15 cellular contexts compared by ENCODE assay signal in the genomic region with DNA sequence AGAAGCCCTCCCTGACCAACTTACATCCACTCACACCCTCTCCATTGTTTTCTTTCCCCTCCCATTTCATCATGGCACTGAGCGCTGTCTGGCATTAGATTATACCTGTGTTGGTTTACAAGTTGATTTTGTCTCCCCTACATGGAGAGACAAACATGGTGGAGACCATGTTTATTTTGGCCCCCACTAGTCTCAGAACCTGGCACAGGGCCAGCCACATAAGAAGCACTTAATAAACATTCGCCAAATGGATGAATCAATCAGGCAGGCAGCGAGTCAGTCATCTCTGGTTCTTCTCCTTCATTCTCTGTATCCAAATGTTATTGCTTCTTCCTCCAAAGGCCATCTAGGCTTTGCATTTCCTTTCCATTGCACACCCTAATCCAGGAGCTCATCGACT.
A peak's percentile ranks its signal among the peaks of the same experiment; 100 is the strongest.
DNase-seq lines count a peak whose midpoint lies in the region; ATAC-seq and TF ChIP-seq lines count a peak whose summit lies in the region.
"Had no signal": no experiment of that assay in that cellular context is flagged by ENCODE, and none has a peak within 500 bp of the region (broad histone marks: within the 10 kb centered on the region; RNA-seq: fewer than 3 reads in every experiment).

No MANE protein-coding gene starts in this region.

- H3K4me3 ChIP-seq in cardiac muscle cell = no peak overlapping the region
- no peak overlapping the region for H3K4me3 ChIP-seq in ascending aorta
- H3K4me3 ChIP-seq: adrenal gland, lower lobe of right lung had no signal

- H3K27me3 Mint-ChIP-seq in activated B cell treated with CpG ODN at 0.5 μM for 24 hours = no peaks in the 10 kb centered on the region
- no peaks in the 10 kb centered on the region for H3K27me3 Mint-ChIP-seq in type B pancreatic cell
- H3K27me3 Mint-ChIP-seq in T-cell = no peaks in the 10 kb centered on the region
- H3K27me3 Mint-ChIP-seq: activated CD4-positive, alpha-beta memory T cell treated with anti-CD3 and anti-CD28 coated beads, Interleukin-2, amount 10 ng/mL, durations not matched to agents 7 days and 5 days; naive thymus-derived CD8-positive, alpha-beta T cell had no signal

- H3K36me3 Mint-ChIP-seq in activated B cell treated with CpG ODN at 0.5 μM for 24 hours (ENCODE audit: low read depth) (peaks cover 10% of the 10 kb centered on the region), type B pancreatic cell (no peaks in the 10 kb centered on the region), T-cell (no peaks in the 10 kb centered on the region)
- H3K36me3 Mint-ChIP-seq: naive thymus-derived CD8-positive, alpha-beta T cell had no signal

- H3K27ac Mint-ChIP-seq in activated B cell treated with CpG ODN at 0.5 μM for 24 hours = peak overlapping the region; percentile 2
- H3K27ac Mint-ChIP-seq in type B pancreatic cell = peak overlapping the region; percentile 30
- H3K27ac Mint-ChIP-seq in T-cell = no peak overlapping the region
- H3K27ac Mint-ChIP-seq: activated CD4-positive, alpha-beta memory T cell treated with anti-CD3 and anti-CD28 coated beads, Interleukin-2, amount 10 ng/mL, durations not matched to agents 7 days and 5 days had no signal

- CTCF ChIA-PET in activated B cell treated with CpG ODN at 0.5 μM for 24 hours (lab: Charles Lee) (interaction anchor here (0.9 kb wide), 1 partner anchor 200 kb away, joined by 3 read pairs; no protein-coding TSS in a partner anchor), T-cell (lab: Charles Lee) (no interaction called here)

- H3K9me3 Mint-ChIP-seq in activated B cell treated with CpG ODN at 0.5 μM for 24 hours (no peaks in the 10 kb centered on the region), type B pancreatic cell (no peaks in the 10 kb centered on the region), T-cell (no peaks in the 10 kb centered on the region)
- H3K9me3 Mint-ChIP-seq: activated CD4-positive, alpha-beta memory T cell treated with anti-CD3 and anti-CD28 coated beads, Interleukin-2, amount 10 ng/mL, durations not matched to agents 7 days and 5 days; naive thymus-derived CD8-positive, alpha-beta T cell had no signal

- TF ChIP-seq CTCF in cardiac muscle cell (IDR thresholded peaks at IDR 0.05; ENCODE audit: low read depth, low read length) (no peak), activated B cell treated with CpG ODN at 0.5 μM for 24 hours (IDR thresholded peaks at IDR 0.05) (no peak), type B pancreatic cell (conservative IDR thresholded peaks at IDR 0.05) (no peak), ascending aorta (IDR thresholded peaks at IDR 0.05) (no peak)

- H3K27me3 ChIP-seq in cardiac muscle cell (no peaks in the 10 kb centered on the region), ascending aorta (no peaks in the 10 kb centered on the region)
- H3K27me3 ChIP-seq: adrenal gland had no signal

- ATAC-seq in left cardiac atrium = no peak
- ATAC-seq in activated B cell treated with CpG ODN at 0.5 μM for 24 hours (ENCODE audit: low read depth) = no peak
- ATAC-seq in T-cell (replicated peaks in 1 of 4) = no peak
- ATAC-seq: naive thymus-derived CD8-positive, alpha-beta T cell had no signal

- in situ Hi-C loops in ACHN (cut with HindIII; ENCODE audit: low pct_ligation_motif_present, low pct_unique_long_range_greater_than_20kb, low sequenced_read_pairs) = no loop called here

- no peaks in the 10 kb centered on the region for H3K36me3 ChIP-seq in cardiac muscle cell
- no peaks in the 10 kb centered on the region for H3K36me3 ChIP-seq in ascending aorta
- H3K36me3 ChIP-seq: adrenal gland, lower lobe of right lung had no signal

- peaks cover 61% of the 10 kb centered on the region for H3K4me1 Mint-ChIP-seq in activated B cell treated with CpG ODN at 0.5 μM for 24 hours
- H3K4me1 Mint-ChIP-seq in type B pancreatic cell (ENCODE audit: unreplicated experiment) = peaks cover 20% of the 10 kb centered on the region
- H3K4me1 Mint-ChIP-seq in T-cell = peaks cover 42 to 48% (median 44%) of the 10 kb centered on the region in 3 donors

- intact Hi-C loops in left cardiac atrium (cut with DNase I) (loop anchor here in 1 of 2 donors (10.0 kb wide), 1 partner anchor 178 kb away; a partner anchor contains a TSS), activated B cell treated with CpG ODN at 0.5 μM for 24 hours (cut with micrococcal nuclease) (loop anchor here (5.0 to 10.0 kb wide), 2 partner anchors 71 to 202 kb away; no protein-coding TSS in a partner anchor), ascending aorta (cut with DNase I) (loop anchor here (5.0 to 10.0 kb wide), 2 partner anchors 159 to 188 kb away; no protein-coding TSS in a partner anchor)

- peak overlapping the region; percentile 96 for H3K27ac ChIP-seq in cardiac muscle cell
- H3K27ac ChIP-seq in ascending aorta = peak overlapping the region in 1 of 2 donors; percentile 72
- H3K27ac ChIP-seq: adrenal gland, lower lobe of right lung had no signal

- POLR2A ChIA-PET in activated B cell treated with CpG ODN at 0.5 μM for 24 hours (lab: Charles Lee) = no interaction called here
- POLR2A ChIA-PET in T-cell (lab: Charles Lee) = no interaction called here

- no peaks in the 10 kb centered on the region for H3K9me3 ChIP-seq in cardiac muscle cell (ENCODE audit: low read depth)
- no peaks in the 10 kb centered on the region for H3K9me3 ChIP-seq in ascending aorta
- H3K9me3 ChIP-seq: adrenal gland, lower lobe of right lung had no signal

- H3K4me3 Mint-ChIP-seq in activated B cell treated with CpG ODN at 0.5 μM for 24 hours (peak overlapping the region; percentile 39), type B pancreatic cell (no peak overlapping the region), T-cell (peak overlapping the region in 1 of 3 donors; percentile 6)
- H3K4me3 Mint-ChIP-seq: activated CD4-positive, alpha-beta memory T cell treated with anti-CD3 and anti-CD28 coated beads, Interleukin-2, amount 10 ng/mL, durations not matched to agents 7 days and 5 days had no signal

- DNase-seq in cardiac muscle cell (ENCODE audit: low read depth in 1 of 2, low spot score in 1 of 2) = no peak
- DNase-seq in left cardiac atrium = no peak
- DNase-seq in activated B cell treated with CpG ODN at 0.5 μM for 24 hours = no peak
- peak; percentile 25 for DNase-seq in kidney tubule cell (ENCODE audit: low spot score)
- DNase-seq in type B pancreatic cell (ENCODE audit: extremely low spot score, unreplicated experiment) = no peak
- DNase-seq in ACHN = no peak
- DNase-seq in T-cell = no peak
- no peak for DNase-seq in ascending aorta (ENCODE audit: low spot score in 2 of 2)
- DNase-seq: activated CD4-positive, alpha-beta memory T cell treated with anti-CD3 and anti-CD28 coated beads, Interleukin-2, amount 10 ng/mL, durations not matched to agents 7 days and 5 days; activated T-cell treated with anti-CD3 and anti-CD28 coated beads, Interleukin-2, amount 50 U/mL, for 48 hours; adrenal gland; lower lobe of right lung; naive thymus-derived CD8-positive, alpha-beta T cell; NCI-H2081 treated with DMSO at 0.1 percent for 48 hours; NCI-H82 had no signal

- H3K4me1 ChIP-seq in cardiac muscle cell (ENCODE audit: low read depth) = peaks cover 43% of the 10 kb centered on the region
- H3K4me1 ChIP-seq in ascending aorta = peaks cover 12 to 25% of the 10 kb centered on the region in 2 donors
- H3K4me1 ChIP-seq: adrenal gland, lower lobe of right lung had no signal

Comparison
In these comparisons a context has a peak if more than half of its experiments do, and no peak if none do; other contexts are left out.
1. H3K27ac Mint-ChIP-seq: peak in activated B cell treated with CpG ODN at 0.5 μM for 24 hours (single experiment) and type B pancreatic cell (single experiment); none in T-cell (0 of 2).